Comparison of ENCODE assay signal across 31 cellular contexts in genomic region chr4:111274486-111274885, GRCh38.
"Had no signal": no experiment of that assay in that cellular context is flagged by ENCODE, and none has a peak within 500 bp of the region (broad histone marks: within the 10 kb centered on the region; RNA-seq: fewer than 3 reads in every experiment).

No MANE protein-coding gene starts in this region.

- H3K36me3 Mint-ChIP-seq: activated CD4-positive, alpha-beta memory T cell treated with anti-CD3 and anti-CD28 coated beads for 36 hours; activated naive CD4-positive, alpha-beta T cell treated with anti-CD3 and anti-CD28 coated beads, Interleukin-2, amount 10 ng/mL, durations not matched to agents 7 days and 5 days; naive B cell had no signal

- FAIRE-seq: bronchial epithelial cell, pancreas had no signal

- H3K9me3 Mint-ChIP-seq: activated CD4-positive, alpha-beta memory T cell treated with anti-CD3 and anti-CD28 coated beads for 36 hours; activated naive CD4-positive, alpha-beta T cell treated with anti-CD3 and anti-CD28 coated beads, Interleukin-2, amount 10 ng/mL, durations not matched to agents 7 days and 5 days; activated T-helper 1 cell treated with anti-CD3 and anti-CD28 coated beads, Interleukin-12 subunit alpha, Interleukin-12 subunit beta, Interleukin-2, Interleukin-4 antibody, amounts not matched to agents 30 ng/mL and 10 ng/mL and 1 ng/mL, durations not matched to agents 14 hours and 24 hours and 36 hours had no signal

- H3K9me3 ChIP-seq: esophagus muscularis mucosa, gastrocnemius medialis, pancreas, psoas muscle, right atrium auricular region, spleen, suprapubic skin, tibial artery, upper lobe of right lung had no signal

- H3K27ac Mint-ChIP-seq: activated CD4-positive, alpha-beta memory T cell treated with anti-CD3 and anti-CD28 coated beads for 36 hours; activated naive CD4-positive, alpha-beta T cell treated with anti-CD3 and anti-CD28 coated beads, Interleukin-2, amount 10 ng/mL, durations not matched to agents 7 days and 5 days; activated T-helper 1 cell treated with anti-CD3 and anti-CD28 coated beads, Interleukin-12 subunit alpha, Interleukin-12 subunit beta, Interleukin-2, Interleukin-4 antibody, amounts not matched to agents 30 ng/mL and 10 ng/mL and 1 ng/mL, durations not matched to agents 14 hours and 24 hours and 36 hours; naive B cell; T-helper 17 cell had no signal

- ATAC-seq: activated CD4-positive, CD25-positive, alpha-beta regulatory T cell treated with anti-CD3 and anti-CD28 coated beads, Interleukin-2, amount 50 U/mL, for 24 hours; gastrocnemius medialis; left ventricle myocardium superior; pancreas; psoas muscle; T-helper 17 cell; upper lobe of right lung had no signal

- H3K4me1 Mint-ChIP-seq: activated naive CD4-positive, alpha-beta T cell treated with anti-CD3 and anti-CD28 coated beads, Interleukin-2, amount 10 ng/mL, durations not matched to agents 7 days and 5 days; central memory CD8-positive, alpha-beta T cell; naive B cell; T-helper 17 cell had no signal

- H3K4me3 ChIP-seq: esophagus muscularis mucosa, gastrocnemius medialis, pancreas, psoas muscle, right atrium auricular region, spleen, suprapubic skin, tibial artery, upper lobe of right lung had no signal

- H3K4me3 Mint-ChIP-seq: activated CD4-positive, alpha-beta memory T cell treated with anti-CD3 and anti-CD28 coated beads for 36 hours; activated naive CD4-positive, alpha-beta T cell treated with anti-CD3 and anti-CD28 coated beads, Interleukin-2, amount 10 ng/mL, durations not matched to agents 7 days and 5 days; activated T-helper 1 cell treated with anti-CD3 and anti-CD28 coated beads, Interleukin-12 subunit alpha, Interleukin-12 subunit beta, Interleukin-2, Interleukin-4 antibody, amounts not matched to agents 30 ng/mL and 10 ng/mL and 1 ng/mL, durations not matched to agents 14 hours and 24 hours and 36 hours; central memory CD8-positive, alpha-beta T cell; naive B cell; T-helper 17 cell had no signal

- H3K27me3 ChIP-seq: esophagus muscularis mucosa, gastrocnemius medialis, pancreas, right atrium auricular region, spleen, suprapubic skin, tibial artery, upper lobe of right lung had no signal

- H3K36me3 ChIP-seq: esophagus muscularis mucosa, gastrocnemius medialis, pancreas, right atrium auricular region, spleen, suprapubic skin, tibial artery, upper lobe of right lung, WERI-Rb-1 had no signal

- DNase-seq: activated CD4-positive, alpha-beta memory T cell treated with anti-CD3 and anti-CD28 coated beads for 36 hours; activated CD4-positive, alpha-beta T cell treated with anti-CD3 and anti-CD28 coated beads for 48 hours; activated CD8-positive, alpha-beta memory T cell treated with anti-CD3 and anti-CD28 coated beads, Interleukin-2, amount 50 U/mL, for 4 hours; activated effector memory CD4-positive, alpha-beta T cell treated with anti-CD3 and anti-CD28 coated beads, Interleukin-2, amount 50 U/mL, for 16 hours; activated naive CD4-positive, alpha-beta T cell treated with anti-CD3 and anti-CD28 coated beads, Interleukin-2, amount 10 ng/mL, durations not matched to agents 7 days and 5 days; activated T-cell treated with anti-CD3 and anti-CD28 coated beads, Interleukin-2, amount 50 U/mL, for 1 hour; amygdala; dermis blood vessel endothelial cell; effector CD4-positive, alpha-beta T cell; gastrocnemius medialis; glutamatergic neuron; islet precursor cell; left ventricle myocardium superior; naive B cell; nucleus accumbens; pancreas; psoas muscle; spleen; stimulated activated naive CD4-positive, alpha-beta T cell; T-helper 17 cell; T1000; tibial artery; upper lobe of right lung; WERI-Rb-1 had no signal

- H3K4me1 ChIP-seq: pancreas, psoas muscle, spleen, suprapubic skin, upper lobe of right lung had no signal

- H3K27me3 Mint-ChIP-seq: activated CD4-positive, alpha-beta memory T cell treated with anti-CD3 and anti-CD28 coated beads for 36 hours; activated naive CD4-positive, alpha-beta T cell treated with anti-CD3 and anti-CD28 coated beads, Interleukin-2, amount 10 ng/mL, durations not matched to agents 7 days and 5 days; central memory CD8-positive, alpha-beta T cell; T-helper 17 cell had no signal

- H3K27ac ChIP-seq: esophagus muscularis mucosa, gastrocnemius medialis, pancreas, psoas muscle, right atrium auricular region, spleen, suprapubic skin, tibial artery, upper lobe of right lung, WERI-Rb-1 had no signal
